In the genomic region with DNA sequence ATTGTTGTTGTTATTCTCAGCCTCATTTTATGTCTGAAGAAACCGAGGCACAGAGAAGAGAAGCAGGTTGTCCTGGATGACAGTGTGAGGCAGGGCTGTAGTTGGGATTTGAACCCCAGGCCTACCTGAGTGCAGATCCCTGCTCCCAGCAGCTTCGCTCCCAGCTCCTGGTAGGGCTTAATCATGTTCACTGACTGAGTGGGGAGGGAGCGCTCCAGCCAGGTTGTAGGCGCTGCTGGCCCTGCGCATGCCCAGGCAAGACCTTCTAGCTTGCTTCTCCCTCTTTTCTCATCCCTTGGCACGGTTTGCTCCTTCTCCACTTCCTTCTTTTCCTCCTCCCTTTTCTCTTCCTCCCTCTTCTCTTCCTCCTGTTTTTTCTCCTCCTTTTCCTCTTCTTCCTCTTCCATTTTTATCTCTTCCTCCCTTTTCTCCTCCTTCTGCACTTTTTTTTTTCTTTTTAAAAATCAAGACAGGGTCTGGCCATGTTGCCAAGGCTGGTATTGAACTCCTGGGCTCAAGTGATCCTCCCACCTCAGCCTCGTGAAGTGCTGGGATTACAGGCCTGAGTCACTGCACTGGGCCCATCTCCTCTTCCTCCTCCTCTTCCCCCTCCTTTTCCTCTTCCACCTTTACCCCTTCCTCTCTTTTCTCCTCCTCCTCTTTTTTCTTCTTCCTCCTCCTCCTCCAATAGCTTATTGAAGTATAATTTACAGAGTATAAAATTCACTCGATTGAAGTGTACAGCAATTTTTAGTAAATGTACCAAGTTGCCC, we compare ENCODE assay signal across 15 cellular contexts.
DNase-seq lines count a peak whose midpoint lies in the region; ATAC-seq and TF ChIP-seq lines count a peak whose summit lies in the region.
"Had no signal": no experiment of that assay in that cellular context is flagged by ENCODE, and none has a peak within 500 bp of the region (broad histone marks: within the 10 kb centered on the region; RNA-seq: fewer than 3 reads in every experiment).

No MANE protein-coding gene starts in this region.

- H2BK20ac ChIP-seq in IMR-90 (ENCODE audit: low read depth, low read length) = no peak overlapping the region

- no peak overlapping the region for H2BK5ac ChIP-seq in IMR-90 (ENCODE audit: low read depth, low read length, poor library complexity, severe bottlenecking)

- H3K27me3 ChIP-seq in CD8-positive, alpha-beta T cell (ENCODE audit: insufficient read depth, low read length) = no peaks in the 10 kb centered on the region
- H3K27me3 ChIP-seq in IMR-90 (ENCODE audit: control insufficient read depth, insufficient read depth, low read length) (no peaks in the 10 kb centered on the region), osteoblast (ENCODE audit: insufficient read depth, low read length) (no peaks in the 10 kb centered on the region)
- H3K27me3 ChIP-seq in naive thymus-derived CD4-positive, alpha-beta T cell (ENCODE audit: control insufficient read depth in 2 of 2, insufficient read depth in 2 of 2, low read length in 2 of 2) = no peaks in the 10 kb centered on the region
- H3K27me3 ChIP-seq: right atrium auricular region had no signal

- peaks cover 56% of the 10 kb centered on the region for H3K4me1 ChIP-seq in CD8-positive, alpha-beta T cell (ENCODE audit: insufficient read depth, low read length)
- H3K4me1 ChIP-seq in IMR-90 (ENCODE audit: control insufficient read depth, insufficient read depth, low read length) (no peaks in the 10 kb centered on the region), osteoblast (ENCODE audit: insufficient read depth, low read length) (no peaks in the 10 kb centered on the region)
- peaks cover 33 to 43% of the 10 kb centered on the region in 2 donors for H3K4me1 ChIP-seq in naive thymus-derived CD4-positive, alpha-beta T cell (ENCODE audit: control insufficient read depth in 2 of 2, insufficient read depth in 2 of 2, low read length in 2 of 2)

- no peaks in the 10 kb centered on the region for H3K9me3 Mint-ChIP-seq in CD8-positive, alpha-beta T cell
- no peaks in the 10 kb centered on the region for H3K9me3 Mint-ChIP-seq in brain
- H3K9me3 Mint-ChIP-seq in naive thymus-derived CD4-positive, alpha-beta T cell = no peaks in the 10 kb centered on the region

- no peak overlapping the region for H4K5ac ChIP-seq in IMR-90 (ENCODE audit: low read depth, low read length)

- peaks cover 69% of the 10 kb centered on the region for H3K4me1 Mint-ChIP-seq in CD8-positive, alpha-beta T cell (ENCODE audit: low read depth)
- H3K4me1 Mint-ChIP-seq in brain = peaks cover 32% of the 10 kb centered on the region
- H3K4me1 Mint-ChIP-seq in naive thymus-derived CD4-positive, alpha-beta T cell = peaks cover 38 to 72% (median 67%) of the 10 kb centered on the region in 7 donors
- H3K4me1 Mint-ChIP-seq: IgD-negative memory B cell had no signal

- H2AK9ac ChIP-seq in IMR-90 (replicated peaks; ENCODE audit: low read depth, low read length, poor library complexity) = no peak overlapping the region

- peak overlapping the region; percentile 69 for H3K27ac ChIP-seq in CD8-positive, alpha-beta T cell (ENCODE audit: low read depth, low read length)
- H3K27ac ChIP-seq in IMR-90 (ENCODE audit: insufficient read depth, low read length) (no peak overlapping the region), osteoblast (ENCODE audit: low read depth, low read length) (no peak overlapping the region)
- peak overlapping the region; percentile 70 for H3K27ac ChIP-seq in naive thymus-derived CD4-positive, alpha-beta T cell (ENCODE audit: low read depth, low read length)

- no TSS peak for BruUV-seq in IMR-90 (replicated peaks; lab: Mats Ljungman, UMichigan)

- no peaks in the 10 kb centered on the region for H3K36me3 ChIP-seq in CD8-positive, alpha-beta T cell (ENCODE audit: insufficient read depth, low read length)
- no peaks in the 10 kb centered on the region for H3K36me3 ChIP-seq in IMR-90 (ENCODE audit: control insufficient read depth, insufficient read depth, low read length)
- no peaks in the 10 kb centered on the region for H3K36me3 ChIP-seq in naive thymus-derived CD4-positive, alpha-beta T cell (ENCODE audit: control insufficient read depth in 2 of 3, insufficient read depth in 3 of 3, low read length in 3 of 3)
- no peaks in the 10 kb centered on the region for H3K36me3 ChIP-seq in osteoblast (ENCODE audit: insufficient read depth, low read length)
- H3K36me3 ChIP-seq: right atrium auricular region had no signal

- no peaks in the 10 kb centered on the region for H3K9me1 ChIP-seq in IMR-90 (ENCODE audit: insufficient read depth, low read length)

- H3K23ac ChIP-seq in IMR-90 (ENCODE audit: low read depth, low read length) = no peak overlapping the region

- TF ChIP-seq POLR2A in IMR-90 (IDR thresholded peaks at IDR 0.05; ENCODE audit: low read depth, low read length) = no peak

- no peaks in the 10 kb centered on the region for H3K79me2 ChIP-seq in osteoblast (ENCODE audit: insufficient read depth, low read length)

- peak overlapping the region; percentile 82 for H3K4me3 Mint-ChIP-seq in CD8-positive, alpha-beta T cell
- peak overlapping the region in 1 of 5 experiments; percentile 4 for H3K4me3 Mint-ChIP-seq in brain
- H3K4me3 Mint-ChIP-seq in naive thymus-derived CD4-positive, alpha-beta T cell = peak overlapping the region; percentile 74 to 88 (median 82)
- H3K4me3 Mint-ChIP-seq: IgD-negative memory B cell had no signal

- no peaks in the 10 kb centered on the region for H3K36me3 Mint-ChIP-seq in CD8-positive, alpha-beta T cell
- H3K36me3 Mint-ChIP-seq in brain = no peaks in the 10 kb centered on the region
- H3K36me3 Mint-ChIP-seq in naive thymus-derived CD4-positive, alpha-beta T cell = no peaks in the 10 kb centered on the region
- H3K36me3 Mint-ChIP-seq: IgD-negative memory B cell had no signal

- ATAC-seq in CD8-positive, alpha-beta T cell = peak; percentile 4
- ATAC-seq in IMR-90 (ENCODE audit: low read depth) (no peak), SK-N-SH treated with all-trans-retinoic acid at 6 μM for 48 hours (no peak)
- no peak for ATAC-seq in naive thymus-derived CD4-positive, alpha-beta T cell

- no peak overlapping the region for H2AK5ac ChIP-seq in IMR-90 (ENCODE audit: low read depth, low read length)

- no peak for TF ChIP-seq RAD21 in IMR-90 (IDR thresholded peaks at IDR 0.05; ENCODE audit: low read length)

- CTCF ChIA-PET in CD8-positive, alpha-beta T cell (lab: Charles Lee) = interaction anchor here (1.0 to 12.3 kb wide), 7 partner anchors 13 to 140 kb away, joined by 3 to 151 read pairs (median 32); no protein-coding TSS in a partner anchor
- CTCF ChIA-PET in IMR-90 (lab: Yijun Ruan, JAX) = interaction anchor here (2.1 kb wide), 1 partner anchor 13 kb away, joined by 6 read pairs; no protein-coding TSS in a partner anchor
- CTCF ChIA-PET in naive thymus-derived CD4-positive, alpha-beta T cell (lab: Charles Lee) = interaction anchor here (0.6 to 4.3 kb wide), 6 partner anchors 15 to 300 kb away, joined by 3 to 21 read pairs (median 4); no protein-coding TSS in a partner anchor

- no peak overlapping the region for H3K14ac ChIP-seq in IMR-90 (replicated peaks; ENCODE audit: low read depth, low read length)

- no peak overlapping the region for H3K9ac ChIP-seq in IMR-90 (ENCODE audit: low read depth, low read length)

- dilution Hi-C loops in IMR-90 (cut with HindIII; ENCODE audit: low sequenced_read_pairs, unreplicated experiment) = no loop called here

- 29% methylated on average over 1 of the region's 8 CpGs; no CpG with 5 or more reads in 1 of the 2 experiments for WGBS in IMR-90 (ENCODE audit: extremely low coverage in 2 of 2, insufficient read length in 1 of 2), 2 experiments

- H3K4ac ChIP-seq in IMR-90 (ENCODE audit: low read depth, low read length) = no peak overlapping the region

- intact Hi-C loops in CD8-positive, alpha-beta T cell (cut with DNase I, micrococcal nuclease) = loop anchor here (1.0 to 10.0 kb wide), 7 partner anchors 9 to 1613 kb away; a partner anchor contains a TSS
- intact Hi-C loops in IMR-90 (cut with micrococcal nuclease) = no loop called here
- intact Hi-C loops in naive thymus-derived CD4-positive, alpha-beta T cell (cut with micrococcal nuclease) = loop anchor here (1.0 to 10.0 kb wide), 10 partner anchors 9 to 1363 kb away; a partner anchor contains a TSS

- peak overlapping the region; percentile 97 for H3K27ac Mint-ChIP-seq in CD8-positive, alpha-beta T cell
- peak overlapping the region; percentile 74 to 90 (median 83) for H3K27ac Mint-ChIP-seq in brain
- H3K27ac Mint-ChIP-seq in naive thymus-derived CD4-positive, alpha-beta T cell = peak overlapping the region; percentile 90 to 99 (median 97)

- no peak overlapping the region for H3K56ac ChIP-seq in IMR-90 (ENCODE audit: extremely low read depth, insufficient read depth, low read length)

- in situ Hi-C loops in IMR-90 (cut with MboI; ENCODE audit: low sequenced_read_pairs) = no loop called here

- H2BK15ac ChIP-seq in IMR-90 (ENCODE audit: low read depth, low read length) = no peak overlapping the region

- no peak overlapping the region for H3K18ac ChIP-seq in IMR-90 (ENCODE audit: low read depth, low read length)

- no peak overlapping the region for H2BK120ac ChIP-seq in IMR-90 (ENCODE audit: low read depth, low read length)

- H4K91ac ChIP-seq in IMR-90 (ENCODE audit: insufficient read depth, low read depth, low read length) = no peak overlapping the region

- H3K4me2 ChIP-seq in IMR-90 (ENCODE audit: low read depth, low read length) (no peak overlapping the region), osteoblast (ENCODE audit: insufficient read depth, low read length) (no peak overlapping the region)

- DNase-seq in CD8-positive, alpha-beta T cell = no peak
- no peak for DNase-seq in IMR-90
- no peak for DNase-seq in naive thymus-derived CD4-positive, alpha-beta T cell
- no peak for DNase-seq in osteoblast (ENCODE audit: insufficient read length, low spot score, missing footprints)
- no peak for DNase-seq in iPS-NIHi11 (ENCODE audit: low spot score)
- DNase-seq: COR-L47, cortex of kidney, foreskin fibroblast, kidney, NCI-H526 treated with DMSO at 0.1 percent for 48 hours, SHP77 had no signal

- H3K79me1 ChIP-seq in IMR-90 (ENCODE audit: low read depth in 1 of 2, low read length in 2 of 2) = no peaks in the 10 kb centered on the region

- no peaks in the 10 kb centered on the region for H3K27me3 Mint-ChIP-seq in CD8-positive, alpha-beta T cell (ENCODE audit: low read depth)
- H3K27me3 Mint-ChIP-seq in brain = no peaks in the 10 kb centered on the region
- no peaks in the 10 kb centered on the region for H3K27me3 Mint-ChIP-seq in naive thymus-derived CD4-positive, alpha-beta T cell

- H3K9me3 ChIP-seq in CD8-positive, alpha-beta T cell (ENCODE audit: low read length) = no peaks in the 10 kb centered on the region
- H3K9me3 ChIP-seq in IMR-90 (ENCODE audit: control insufficient read depth, insufficient read depth, low read length) (no peaks in the 10 kb centered on the region), osteoblast (ENCODE audit: low read depth, low read length) (no peaks in the 10 kb centered on the region)
- no peaks in the 10 kb centered on the region for H3K9me3 ChIP-seq in naive thymus-derived CD4-positive, alpha-beta T cell (ENCODE audit: control insufficient read depth in 2 of 3, low read length in 3 of 3)
- H3K9me3 ChIP-seq: right atrium auricular region had no signal

- H3K4me3 ChIP-seq in CD8-positive, alpha-beta T cell (ENCODE audit: low read depth, low read length) = peak overlapping the region; percentile 38
- H3K4me3 ChIP-seq in IMR-90 (ENCODE audit: insufficient read depth, low read depth, low read length) (no peak overlapping the region), osteoblast (ENCODE audit: insufficient read depth, low read length) (no peak overlapping the region)
- H3K4me3 ChIP-seq in naive thymus-derived CD4-positive, alpha-beta T cell (ENCODE audit: low read length) = peak overlapping the region; percentile 31
- H3K4me3 ChIP-seq: right atrium auricular region had no signal

- no peak for TF ChIP-seq CTCF in CD8-positive, alpha-beta T cell (IDR thresholded peaks at IDR 0.05)
- TF ChIP-seq CTCF in IMR-90 (conservative IDR thresholded peaks at IDR 0.05; ENCODE audit: low read depth, low read length) (no peak), brain (conservative IDR thresholded peaks at IDR 0.05) (no peak), osteoblast (IDR thresholded peaks at IDR 0.05; ENCODE audit: extremely low read depth, low read depth, low read length) (no peak)

- H4K8ac ChIP-seq in IMR-90 (ENCODE audit: low read depth in 2 of 2, low read length in 2 of 2) = no peak overlapping the region

- POLR2A ChIA-PET in CD8-positive, alpha-beta T cell (lab: Charles Lee) = interaction anchor here (1.1 to 1.9 kb wide), 2 partner anchors 10 to 14 kb away, joined by 3 to 7 read pairs; no protein-coding TSS in a partner anchor
- POLR2A ChIA-PET in IMR-90 (lab: Charles Lee; ENCODE audit: unreplicated experiment) = interaction anchor here (0.7 kb wide), 1 partner anchor 284 kb away, joined by 4 read pairs; no protein-coding TSS in a partner anchor
- POLR2A ChIA-PET in naive thymus-derived CD4-positive, alpha-beta T cell (lab: Charles Lee) = interaction anchor here (0.6 to 3.5 kb wide), 5 partner anchors 11 to 254 kb away, joined by 3 to 19 read pairs (median 4); no protein-coding TSS in a partner anchor

- H4K20me1 ChIP-seq in IMR-90 (ENCODE audit: insufficient read depth, low read length) (no peaks in the 10 kb centered on the region), osteoblast (ENCODE audit: insufficient read depth, low read length) (no peaks in the 10 kb centered on the region)

- peak overlapping the region; percentile 21 for H2AFZ ChIP-seq in IMR-90 (replicated peaks; ENCODE audit: low read length, poor library complexity)
- H2AFZ ChIP-seq in osteoblast (ENCODE audit: low read length) = no peak overlapping the region

Comparison
In these comparisons a context has a peak if more than half of its experiments do, and no peak if none do; other contexts are left out.
1. H3K27ac ChIP-seq: peak in CD8-positive, alpha-beta T cell (single experiment) and naive thymus-derived CD4-positive, alpha-beta T cell (single experiment); none in IMR-90 (single experiment) and osteoblast (single experiment).
2. H3K4me3 ChIP-seq: peak in CD8-positive, alpha-beta T cell (single experiment) and naive thymus-derived CD4-positive, alpha-beta T cell (single experiment); none in IMR-90 (single experiment) and osteoblast (single experiment).
3. Peak in every context shown above with its lines, with median percentiles within 50 percentile points of each other: H3K27ac Mint-ChIP-seq.